8 cellular contexts compared by ENCODE assay signal in genomic region chr5:180810210-180811011, GRCh38. TPM values are rescaled to one million over a fixed set of nuclear protein-coding genes. Genes with fewer than 3 reads are reported as not detected.
A peak's percentile ranks its signal among the peaks of the same experiment; 100 is the strongest.
DNase-seq lines count a peak whose midpoint lies in the region; FAIRE-seq and TF ChIP-seq lines count a peak whose summit lies in the region.

No MANE protein-coding gene starts in this region.

- in situ Hi-C loops in HAP-1 (cut with MboI; ENCODE audit: low sequenced_read_pairs): no loop called here

- H3K27me3 ChIP-seq in HAP-1 (ENCODE audit: low read depth) (no peaks in the 10 kb centered on the region), neuron (ENCODE audit: insufficient read depth, low read length) (no peaks in the 10 kb centered on the region)

- H3K9me3 ChIP-seq in HAP-1 (no peaks in the 10 kb centered on the region), neuron (ENCODE audit: low read length) (no peaks in the 10 kb centered on the region)

- H2AFZ ChIP-seq in neuron (ENCODE audit: low read depth, low read length): peak overlapping the region; percentile 90

- no peak for TF ChIP-seq CTCF in foreskin fibroblast (IDR thresholded peaks at IDR 0.05; ENCODE audit: low read depth, low read length)

- H3K4me3 ChIP-seq in HAP-1: peak overlapping the region; percentile 62
- H3K4me3 ChIP-seq in foreskin fibroblast (ENCODE audit: low read depth in 1 of 2, low read length in 2 of 2): peak overlapping the region; percentile 76 to 89
- peak overlapping the region; percentile 90 for H3K4me3 ChIP-seq in neuron (ENCODE audit: low read length)

- peak; percentile 89 to 95 for DNase-seq in HAP-1 (ENCODE audit: low spot score in 2 of 2)
- peak; percentile 89 for DNase-seq in M059J (ENCODE audit: low read depth)
- DNase-seq in SHP77 (lab: John Stamatoyannopoulos, UW): peak; percentile 85 to 86
- DNase-seq in activated gamma-delta T cell treated with anti-CD3 and anti-CD28 coated beads, Interleukin-2, amount 50 U/mL, for 16 hours (ENCODE audit: low read depth): peak; percentile 93
- DNase-seq in foreskin fibroblast: peak; percentile 93 to 98
- DNase-seq in stromal cell of bone marrow (ENCODE audit: low read depth): peak; percentile 85

- H3K4me1 ChIP-seq in HAP-1: peaks cover 39% of the 10 kb centered on the region
- H3K4me1 ChIP-seq in neuron (ENCODE audit: insufficient read depth, low read length): peaks cover 33% of the 10 kb centered on the region

- peak; percentile 71 for FAIRE-seq in G401.6 (lab: Jason Lieb, UNC)

- H3K36me3 ChIP-seq in HAP-1 (replicated peaks) (no peaks in the 10 kb centered on the region; the same call in 1 of the 2 replicates), neuron (ENCODE audit: insufficient read depth, low read length) (peaks cover 4% of the 10 kb centered on the region)

RNA-seq across cellular contexts. Expression of gene MGAT1, which starts 7.8 kb away (rescaled TPM):
- total RNA-seq in M059J (2014; rRNA removed; shearing (Covaris generic)): 66.3 and 107 TPM in 2 replicates

RNA-seq across cellular contexts. Expression of gene ZFP62, which starts 50.7 kb away (rescaled TPM):
- 8.4 and 16.9 TPM in 2 replicates for total RNA-seq in M059J (2014; rRNA removed; shearing (Covaris generic))

Comparison
In these comparisons a context has a peak if more than half of its experiments do, and no peak if none do; other contexts are left out.
1. Peak in every context shown above with its lines: DNase-seq and H3K4me3 ChIP-seq.